Comparison of ENCODE assay signal across 14 cellular contexts in the genomic region with DNA sequence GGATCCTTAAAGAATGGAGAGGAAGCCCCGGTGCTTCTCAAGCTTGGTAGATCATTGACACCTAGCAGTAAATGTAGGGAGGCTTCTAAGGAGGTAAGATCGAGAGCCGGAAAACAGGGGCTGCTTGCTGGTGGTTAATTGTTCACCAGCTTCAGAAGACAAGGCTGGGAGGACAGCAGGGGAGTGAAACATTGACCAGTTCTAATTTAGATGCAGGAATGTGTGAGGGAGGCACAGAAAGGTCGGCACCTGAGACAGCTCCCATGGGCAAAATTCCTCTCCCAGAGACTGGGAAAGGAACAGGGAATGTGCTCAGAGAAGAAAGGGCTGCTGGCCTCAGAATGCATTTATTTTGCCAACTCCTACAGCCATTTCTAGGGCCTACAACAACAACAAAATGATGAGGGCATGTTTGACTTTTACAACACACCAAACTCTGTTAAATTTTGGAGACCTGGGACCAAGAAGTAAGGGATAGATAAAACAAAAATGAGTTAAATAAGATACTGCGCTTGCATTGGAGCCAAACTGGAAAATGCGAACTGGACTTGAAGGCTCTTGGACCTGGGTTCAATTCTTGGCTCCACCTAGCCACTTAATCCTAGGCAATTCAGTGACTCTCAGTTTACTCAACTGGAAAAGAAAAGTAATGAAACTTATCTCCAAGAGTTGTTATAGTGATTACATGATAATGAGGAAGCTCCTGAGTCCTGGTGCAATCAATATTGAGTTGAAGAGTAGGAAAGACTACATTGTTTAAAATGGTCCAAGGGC. TPM values are rescaled to one million over a fixed set of nuclear protein-coding genes. Genes with fewer than 3 reads are reported as not detected.
A peak's percentile ranks its signal among the peaks of the same experiment; 100 is the strongest.
DNase-seq lines count a peak whose midpoint lies in the region; ATAC-seq and TF ChIP-seq lines count a peak whose summit lies in the region.
"Had no signal": no experiment of that assay in that cellular context is flagged by ENCODE, and none has a peak within 500 bp of the region (broad histone marks: within the 10 kb centered on the region; RNA-seq: fewer than 3 reads in every experiment).

No MANE protein-coding gene starts in this region.

- H3K4me3 ChIP-seq in HCT116 (replicated peaks in 1 of 2; ENCODE audit: low read depth in 1 of 2, low read length in 2 of 2): no peak overlapping the region
- H3K4me3 ChIP-seq: psoas muscle had no signal

- H3K27ac ChIP-seq in HCT116 (ENCODE audit: low read depth, low read length) (no peak overlapping the region), caudate nucleus (ENCODE audit: low read depth, low read length) (no peak overlapping the region)
- H3K27ac ChIP-seq: KMS-11, psoas muscle had no signal

- no peak for TF ChIP-seq RAD21 in HCT116 (IDR thresholded peaks at IDR 0.05; ENCODE audit: low read depth)

- RAD21 ChIA-PET in HCT116 (lab: Charles Lee; ENCODE audit: low non-redundant PET in 1 of 2, low total read pairs in 2 of 2, uncharacterized antibody in 2 of 2, unreplicated experiment in 2 of 2): no interaction called here

- POLR2A ChIA-PET in HCT116 (lab: Charles Lee): no interaction called here

- no peak overlapping the region for H3K9ac ChIP-seq in HCT116 (ENCODE audit: low read length)
- H3K9ac ChIP-seq: KMS-11 had no signal

- no peak for ATAC-seq in HCT116
- ATAC-seq: stimulated activated memory B cell treated with anti-CD40 and anti-IgM and Interleukin-4, amounts not matched to agents 10 μg/mL and 1 μg/mL and 100 μg/mL, for 72 hours had no signal

- no peaks in the 10 kb centered on the region for H3K4me1 ChIP-seq in HCT116 (ENCODE audit: control insufficient read depth in 1 of 2, insufficient read depth in 2 of 2, low read length in 2 of 2)
- H3K4me1 ChIP-seq: psoas muscle had no signal

- CTCF ChIA-PET in HCT116 (lab: Charles Lee): no interaction called here

- no peaks in the 10 kb centered on the region for H3K27me3 ChIP-seq in HCT116 (ENCODE audit: insufficient read depth, low read length)

- no peak for DNase-seq in HCT116 (ENCODE audit: low read depth, low spot score)
- DNase-seq in amniotic epithelial cell (ENCODE audit: low read depth): peak; percentile 32
- peak; percentile 58 for DNase-seq in iPS-NIHi11 (ENCODE audit: low spot score)
- peak; percentile 99 for DNase-seq in renal cortical epithelial cell (ENCODE audit: low read depth)
- DNase-seq in retina: no peak
- no peak for DNase-seq in caudate nucleus (lab: John Stamatoyannopoulos, UW)
- no peak for DNase-seq in GM10266 (ENCODE audit: extremely low spot score)
- no peak for DNase-seq in NCI-H1105 (lab: John Stamatoyannopoulos, UW)
- DNase-seq: activated B cell treated with CpG ODN at 0.5 μM for 24 hours, C1 segment of cervical spinal cord, NCI-H2081 treated with DMSO at 0.1 percent for 48 hours had no signal

- no TSS peak for BruUV-seq in HCT116 (replicated peaks; lab: Mats Ljungman, UMichigan)

- intact Hi-C loops in HCT116 (cut with micrococcal nuclease): no loop called here

- H3K9me2 ChIP-seq in HCT116 (ENCODE audit: insufficient read depth): no peaks in the 10 kb centered on the region

- no peaks in the 10 kb centered on the region for H4K20me1 ChIP-seq in HCT116 (ENCODE audit: insufficient read depth)

- no peak for TF ChIP-seq CTCF in HCT116 (IDR thresholded peaks at IDR 0.05 in 2 of 3, conservative IDR thresholded peaks at IDR 0.05 in 1 of 3; ENCODE audit: borderline replicate concordance in 1 of 3, insufficient read depth in 1 of 3, low read depth in 2 of 3, low read length in 2 of 3)
- TF ChIP-seq CTCF in GM10266 (IDR thresholded peaks at IDR 0.05; ENCODE audit: control insufficient read depth, insufficient read depth, low read depth, missing control alignments): no peak

- no peak for TF ChIP-seq POLR2A in HCT116 (IDR thresholded peaks at IDR 0.05; ENCODE audit: borderline replicate concordance, extremely low read depth, insufficient read depth, insufficient read length)

- H3K4me2 ChIP-seq in HCT116 (ENCODE audit: low read length): no peak overlapping the region
- H3K4me2 ChIP-seq: KMS-11 had no signal

- H3K36me3 ChIP-seq in HCT116 (ENCODE audit: control insufficient read depth in 1 of 2, insufficient read depth in 2 of 2, low read length in 2 of 2): no peaks in the 10 kb centered on the region

- no peaks in the 10 kb centered on the region for H3K79me2 ChIP-seq in HCT116 (ENCODE audit: insufficient read depth, low read length)

- H2AFZ ChIP-seq in HCT116 (ENCODE audit: low read depth, low read length, poor library complexity, severe bottlenecking): no peak overlapping the region

- H3K9me3 ChIP-seq in HCT116 (ENCODE audit: control insufficient read depth in 1 of 2, insufficient read depth in 1 of 2, low read depth in 1 of 2, low read length in 2 of 2): no peaks in the 10 kb centered on the region
- H3K9me3 ChIP-seq: psoas muscle had no signal

TF ChIP-seq in HCT116, 20 proteins besides CTCF, POLR2A, EP300 and RAD21:
- TF ChIP-seq EGR1 (IDR thresholded peaks at IDR 0.05; ENCODE audit: low read depth): no peak
- TF ChIP-seq CEBPB (IDR thresholded peaks at IDR 0.05; ENCODE audit: low read depth): no peak
- TF ChIP-seq SRF (IDR thresholded peaks at IDR 0.05; ENCODE audit: low read depth): no peak
- TF ChIP-seq, protein P1, sequence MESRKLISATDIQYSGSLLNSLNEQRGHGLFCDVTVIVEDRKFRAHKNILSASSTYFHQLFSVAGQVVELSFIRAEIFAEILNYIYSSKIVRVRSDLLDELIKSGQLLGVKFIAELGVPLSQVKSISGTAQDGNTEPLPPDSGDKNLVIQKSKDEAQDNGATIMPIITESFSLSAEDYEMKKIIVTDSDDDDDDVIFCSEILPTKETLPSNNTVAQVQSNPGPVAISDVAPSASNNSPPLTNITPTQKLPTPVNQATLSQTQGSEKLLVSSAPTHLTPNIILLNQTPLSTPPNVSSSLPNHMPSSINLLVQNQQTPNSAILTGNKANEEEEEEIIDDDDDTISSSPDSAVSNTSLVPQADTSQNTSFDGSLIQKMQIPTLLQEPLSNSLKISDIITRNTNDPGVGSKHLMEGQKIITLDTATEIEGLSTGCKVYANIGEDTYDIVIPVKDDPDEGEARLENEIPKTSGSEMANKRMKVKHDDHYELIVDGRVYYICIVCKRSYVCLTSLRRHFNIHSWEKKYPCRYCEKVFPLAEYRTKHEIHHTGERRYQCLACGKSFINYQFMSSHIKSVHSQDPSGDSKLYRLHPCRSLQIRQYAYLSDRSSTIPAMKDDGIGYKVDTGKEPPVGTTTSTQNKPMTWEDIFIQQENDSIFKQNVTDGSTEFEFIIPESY (IDR thresholded peaks at IDR 0.05; ENCODE audit: extremely low read depth, insufficient replicate concordance, low read length): no peak
- no peak for TF ChIP-seq ZNF274 (IDR thresholded peaks at IDR 0.05; ENCODE audit: low read depth, low read length)
- no peak for TF ChIP-seq TCF7L2 (IDR thresholded peaks at IDR 0.05; ENCODE audit: borderline replicate concordance, extremely low read depth, insufficient read depth, insufficient read length)
- TF ChIP-seq, protein P2, sequence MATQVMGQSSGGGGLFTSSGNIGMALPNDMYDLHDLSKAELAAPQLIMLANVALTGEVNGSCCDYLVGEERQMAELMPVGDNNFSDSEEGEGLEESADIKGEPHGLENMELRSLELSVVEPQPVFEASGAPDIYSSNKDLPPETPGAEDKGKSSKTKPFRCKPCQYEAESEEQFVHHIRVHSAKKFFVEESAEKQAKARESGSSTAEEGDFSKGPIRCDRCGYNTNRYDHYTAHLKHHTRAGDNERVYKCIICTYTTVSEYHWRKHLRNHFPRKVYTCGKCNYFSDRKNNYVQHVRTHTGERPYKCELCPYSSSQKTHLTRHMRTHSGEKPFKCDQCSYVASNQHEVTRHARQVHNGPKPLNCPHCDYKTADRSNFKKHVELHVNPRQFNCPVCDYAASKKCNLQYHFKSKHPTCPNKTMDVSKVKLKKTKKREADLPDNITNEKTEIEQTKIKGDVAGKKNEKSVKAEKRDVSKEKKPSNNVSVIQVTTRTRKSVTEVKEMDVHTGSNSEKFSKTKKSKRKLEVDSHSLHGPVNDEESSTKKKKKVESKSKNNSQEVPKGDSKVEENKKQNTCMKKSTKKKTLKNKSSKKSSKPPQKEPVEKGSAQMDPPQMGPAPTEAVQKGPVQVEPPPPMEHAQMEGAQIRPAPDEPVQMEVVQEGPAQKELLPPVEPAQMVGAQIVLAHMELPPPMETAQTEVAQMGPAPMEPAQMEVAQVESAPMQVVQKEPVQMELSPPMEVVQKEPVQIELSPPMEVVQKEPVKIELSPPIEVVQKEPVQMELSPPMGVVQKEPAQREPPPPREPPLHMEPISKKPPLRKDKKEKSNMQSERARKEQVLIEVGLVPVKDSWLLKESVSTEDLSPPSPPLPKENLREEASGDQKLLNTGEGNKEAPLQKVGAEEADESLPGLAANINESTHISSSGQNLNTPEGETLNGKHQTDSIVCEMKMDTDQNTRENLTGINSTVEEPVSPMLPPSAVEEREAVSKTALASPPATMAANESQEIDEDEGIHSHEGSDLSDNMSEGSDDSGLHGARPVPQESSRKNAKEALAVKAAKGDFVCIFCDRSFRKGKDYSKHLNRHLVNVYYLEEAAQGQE (IDR thresholded peaks at IDR 0.05; ENCODE audit: low read depth): peak; percentile 30

RNA-seq across cellular contexts. Expression of a gene that starts 31.0 kb away (rescaled TPM):
- total RNA-seq in HCT116 (2021; ENCODE audit: unreplicated experiment) (4.4 TPM), renal cortical epithelial cell (2.8 and 6.8 TPM in 2 replicates)
- 1.0 and 1.5 TPM in 2 replicates for polyA plus RNA-seq in HCT116 (2012)
- total RNA-seq: activated B cell treated with CpG ODN at 0.5 μM for 24 hours had no signal

Comparison
In these comparisons a context has a peak if more than half of its experiments do, and no peak if none do; other contexts are left out.
1. DNase-seq: peak in amniotic epithelial cell (single experiment), iPS-NIHi11 (single experiment) and renal cortical epithelial cell (single experiment); none in HCT116 (single experiment), retina (single experiment), caudate nucleus (0 of 61), GM10266 (single experiment) and NCI-H1105 (single experiment).